In the genomic region with DNA sequence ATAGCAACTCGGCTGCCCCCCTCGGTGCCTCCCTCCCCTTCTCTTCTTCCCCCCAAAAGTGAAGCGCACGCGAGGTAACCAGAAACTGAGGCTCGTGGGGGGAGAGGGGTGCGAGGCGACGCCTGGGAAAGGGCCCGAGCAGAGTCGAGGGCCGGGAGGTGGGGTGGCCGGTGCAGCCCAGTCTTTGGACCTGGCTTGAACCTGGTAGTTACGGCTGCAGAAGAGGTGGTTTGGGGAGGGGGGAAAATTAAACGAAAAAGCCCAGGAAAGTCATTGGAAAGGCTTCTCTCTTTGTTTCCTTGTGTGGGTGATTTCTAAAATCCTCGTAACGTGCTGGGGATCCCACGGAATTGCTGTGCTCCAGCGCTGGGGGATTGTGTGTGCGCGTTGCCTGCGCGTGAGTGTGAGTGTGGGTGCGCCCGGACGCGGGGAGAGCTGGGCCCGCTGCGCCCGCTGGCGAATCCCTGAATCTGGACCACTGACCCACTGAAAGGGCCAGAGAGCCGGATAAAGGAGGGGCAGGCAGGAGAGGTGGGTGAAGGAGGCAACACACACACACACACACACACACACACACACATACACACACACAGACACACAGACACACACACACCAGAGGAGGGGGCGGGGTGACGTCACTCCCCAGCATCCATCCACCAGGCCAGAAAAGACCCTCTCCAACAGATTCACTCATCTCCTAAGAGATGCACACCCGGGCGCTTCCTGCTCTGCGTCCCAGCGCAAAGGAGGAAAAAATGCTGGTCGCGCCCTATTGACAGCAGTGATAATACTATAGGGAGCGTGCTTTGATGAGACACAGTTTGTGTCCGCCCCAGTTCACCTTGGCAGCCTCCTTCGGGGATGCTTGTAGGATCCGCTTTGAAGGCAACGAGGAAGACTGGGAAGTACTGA, we compare ENCODE assay signal across 8 cellular contexts.
DNase-seq lines count a peak whose midpoint lies in the region; ATAC-seq and TF ChIP-seq lines count a peak whose summit lies in the region.

No MANE protein-coding gene starts in this region.

- H3K4ac ChIP-seq in trophoblast cell (ENCODE audit: low read depth, low read length): peak overlapping the region; percentile 14

- no peak overlapping the region for H2BK12ac ChIP-seq in trophoblast cell (ENCODE audit: low read length)

- no peak overlapping the region for H4K12ac ChIP-seq in trophoblast cell (ENCODE audit: low read depth, low read length)

- no peak for TF ChIP-seq CTCF in WI38 (IDR thresholded peaks at IDR 0.05; ENCODE audit: low read depth, low read length)
- TF ChIP-seq CTCF in glutamatergic neuron (IDR thresholded peaks at IDR 0.05; ENCODE audit: partially characterized antibody, unreplicated experiment): no peak

- H4K8ac ChIP-seq in trophoblast cell (ENCODE audit: low read depth, low read length): peak overlapping the region; percentile 76

- DNase-seq in CD4-positive, alpha-beta memory T cell: no peak
- DNase-seq in glutamatergic neuron (peak; percentile 82), trophoblast cell (no peak), SIG-M5 treated with dmso at 0.1 percent for 504 hours (lab: John Stamatoyannopoulos, UW; ENCODE audit: unreplicated experiment) (no peak)
- DNase-seq in stimulated activated naive CD4-positive, alpha-beta T cell (lab: John Stamatoyannopoulos, UW): no peak

- H3K14ac ChIP-seq in trophoblast cell (ENCODE audit: low read length): peak overlapping the region; percentile 68

- intact Hi-C loops in CD4-positive, alpha-beta memory T cell (cut with micrococcal nuclease): no loop called here

- H3K27ac ChIP-seq in CD4-positive, alpha-beta memory T cell (ENCODE audit: low read depth, low read length): no peak overlapping the region
- H3K27ac ChIP-seq in trophoblast cell (ENCODE audit: low read depth, low read length): no peak overlapping the region

- peak overlapping the region; percentile 61 for H2BK120ac ChIP-seq in trophoblast cell (ENCODE audit: insufficient read depth, low read length, poor library complexity)

- WGBS in trophoblast cell (ENCODE audit: extremely low coverage, insufficient coverage, insufficient read length): no CpG with 5 or more reads among the region's 45 CpGs

- peak overlapping the region; percentile 15 to 80 (median 63) for H3K4me3 Mint-ChIP-seq in CD4-positive, alpha-beta memory T cell
- H3K4me3 Mint-ChIP-seq in glutamatergic neuron (ENCODE audit: unreplicated experiment): peak overlapping the region; percentile 94

- no peak overlapping the region for H3K27ac Mint-ChIP-seq in CD4-positive, alpha-beta memory T cell
- H3K27ac Mint-ChIP-seq in glutamatergic neuron (ENCODE audit: unreplicated experiment): peak overlapping the region; percentile 99

- H3K4me1 Mint-ChIP-seq in CD4-positive, alpha-beta memory T cell: peaks cover 2 to 25% (median 10%) of the 10 kb centered on the region in 4 donors
- H3K4me1 Mint-ChIP-seq in glutamatergic neuron (ENCODE audit: low read depth, unreplicated experiment): peaks cover 34% of the 10 kb centered on the region

- H3K4me1 ChIP-seq in CD4-positive, alpha-beta memory T cell (ENCODE audit: insufficient read depth, low read length): peaks cover 6% of the 10 kb centered on the region
- no peaks in the 10 kb centered on the region for H3K4me1 ChIP-seq in trophoblast cell (ENCODE audit: control insufficient read depth in 1 of 2, insufficient read depth in 2 of 2, low read length in 2 of 2)

- H3K27me3 Mint-ChIP-seq in CD4-positive, alpha-beta memory T cell: peaks cover 22 to 28% of the 10 kb centered on the region in 2 donors
- peaks cover 24% of the 10 kb centered on the region for H3K27me3 Mint-ChIP-seq in glutamatergic neuron (ENCODE audit: unreplicated experiment)

- peak overlapping the region; percentile 14 for H2AFZ ChIP-seq in trophoblast cell (ENCODE audit: insufficient read depth, low read length, poor library complexity)

- H2BK5ac ChIP-seq in trophoblast cell (ENCODE audit: low read depth, low read length, poor library complexity): no peak overlapping the region

- no peaks in the 10 kb centered on the region for H3K36me3 Mint-ChIP-seq in CD4-positive, alpha-beta memory T cell
- H3K36me3 Mint-ChIP-seq in glutamatergic neuron (ENCODE audit: unreplicated experiment): no peaks in the 10 kb centered on the region

- H3K23ac ChIP-seq in trophoblast cell (ENCODE audit: low read length): no peak overlapping the region

- H3K9ac ChIP-seq in trophoblast cell (ENCODE audit: low read length): peak overlapping the region; percentile 8

- no peaks in the 10 kb centered on the region for H3K9me3 ChIP-seq in CD4-positive, alpha-beta memory T cell (ENCODE audit: control insufficient read depth in 1 of 2, low read length in 2 of 2)
- H3K9me3 ChIP-seq in trophoblast cell (ENCODE audit: insufficient read depth, low read depth, low read length): no peaks in the 10 kb centered on the region

- H3K9me3 Mint-ChIP-seq in CD4-positive, alpha-beta memory T cell: peaks cover 0 to 3% (median 0%) of the 10 kb centered on the region in 8 donors
- H3K9me3 Mint-ChIP-seq in glutamatergic neuron (ENCODE audit: unreplicated experiment): peaks cover 22% of the 10 kb centered on the region

- POLR2A ChIA-PET in CD4-positive, alpha-beta memory T cell (lab: Charles Lee; ENCODE audit: partially characterized antibody): no interaction called here

- H3K79me1 ChIP-seq in trophoblast cell (ENCODE audit: low read length): peaks cover 12% of the 10 kb centered on the region

- no peak overlapping the region for H3K4me3 ChIP-seq in CD4-positive, alpha-beta memory T cell (ENCODE audit: low read length in 2 of 2)
- H3K4me3 ChIP-seq in WI38 (ENCODE audit: low read depth, low read length): peak overlapping the region; percentile 33
- H3K4me3 ChIP-seq in trophoblast cell (ENCODE audit: low read depth, low read length): peak overlapping the region; percentile 87

- H2AK5ac ChIP-seq in trophoblast cell (ENCODE audit: low read length): no peak overlapping the region

- H3K79me2 ChIP-seq in trophoblast cell (ENCODE audit: control insufficient read depth, insufficient read depth, low read length, poor library complexity): peaks cover 10% of the 10 kb centered on the region

- peak overlapping the region; percentile 1 for H4K91ac ChIP-seq in trophoblast cell (ENCODE audit: low read depth, low read length)

- peak overlapping the region; percentile 85 for H3K4me2 ChIP-seq in trophoblast cell (ENCODE audit: low read length)

- peaks cover 16% of the 10 kb centered on the region for H3K27me3 ChIP-seq in CD4-positive, alpha-beta memory T cell (ENCODE audit: insufficient read depth, low read length)
- no peaks in the 10 kb centered on the region for H3K27me3 ChIP-seq in trophoblast cell (ENCODE audit: insufficient read depth, low read length)

- no peaks in the 10 kb centered on the region for H3K36me3 ChIP-seq in CD4-positive, alpha-beta memory T cell (ENCODE audit: insufficient read depth, low read length)
- H3K36me3 ChIP-seq in trophoblast cell (ENCODE audit: control insufficient read depth in 1 of 2, insufficient read depth in 2 of 2, low read length in 2 of 2): no peaks in the 10 kb centered on the region

- CTCF ChIA-PET in CD4-positive, alpha-beta memory T cell (lab: Charles Lee; ENCODE audit: partially characterized antibody): no interaction called here

- H3K18ac ChIP-seq in trophoblast cell (ENCODE audit: low read length): peak overlapping the region; percentile 66

- ATAC-seq in GM18511 (IDR thresholded peaks at IDR 0.05; ENCODE audit: unreplicated experiment) (no peak), HG03442 (IDR thresholded peaks at IDR 0.05; ENCODE audit: unreplicated experiment) (no peak)

Comparison
In these comparisons a context has a peak if more than half of its experiments do, and no peak if none do; other contexts are left out.
1. H3K4me3 ChIP-seq: peak in WI38 (single experiment) and trophoblast cell (single experiment); none in CD4-positive, alpha-beta memory T cell (0 of 2).